In genomic region chr10:96803265-96803664, GRCh38 we compare ENCODE assay signal across 34 cellular contexts.
"Had no signal": no experiment of that assay in that cellular context is flagged by ENCODE, and none has a peak within 500 bp of the region (broad histone marks: within the 10 kb centered on the region; RNA-seq: fewer than 3 reads in every experiment).

No MANE protein-coding gene starts in this region.

- H3K27me3 ChIP-seq: SJCRH30 had no signal

- H3K4me3 ChIP-seq: PC-9, SJCRH30, SK-N-MC had no signal

- H3K27ac ChIP-seq: KMS-11, PC-9, RWPE1, SJCRH30, SK-N-MC had no signal

- ATAC-seq: Panc1, Right ventricle myocardium inferior, SK-N-SH treated with all-trans-retinoic acid at 6 μM for 48 hours, T-cell had no signal

- DNase-seq: Karpas-422, MM.1S, NCI-H1048, NCI-H1092 treated with DMSO at 0.1 percent for 48 hours, NCI-H1105 treated with DMSO at 0.1 percent for 48 hours, NCI-H1417, NCI-H1436, NCI-H146, NCI-H1694, NCI-H187, NCI-H1930, NCI-H2029 treated with DMSO at 0.1 percent for 48 hours, NCI-H2081 treated with DMSO at 0.1 percent for 48 hours, NCI-H2107, NCI-H2171, NCI-H226, NCI-H446 treated with DMSO at 0.1 percent for 48 hours, NCI-H510A, NCI-H524, NCI-H526, NCI-H69, NCI-H748 treated with DMSO at 0.1 percent for 48 hours, NCI-H82, PC-9, SHP77, SIG-M5, SJCRH30, T-cell had no signal

- H3K4me3 Mint-ChIP-seq: T-cell had no signal

- H3K4me2 ChIP-seq: KMS-11, PC-9 had no signal

- H3K27ac Mint-ChIP-seq: T-cell had no signal

- H3K36me3 Mint-ChIP-seq: T-cell had no signal

- H3K4me1 ChIP-seq: SJCRH30 had no signal

- H2AFZ ChIP-seq: PC-9 had no signal

- H3K4me1 Mint-ChIP-seq: T-cell had no signal

- H3K36me3 ChIP-seq: SJCRH30 had no signal

- H3K9ac ChIP-seq: KMS-11 had no signal

- H3K9me3 ChIP-seq: SJCRH30 had no signal
